1 cellular context compared by ENCODE assay signal in genomic region chr10:94983555-94983954, GRCh38.
TF ChIP-seq lines count a peak whose summit lies in the region.

No MANE protein-coding gene starts in this region.

TF ChIP-seq in GM23338, 12 proteins besides CTCF, POLR2A, EP300 and RAD21 (continued from another document):
- TF ChIP-seq ZNF462 (CRISPR knock-in tag; IDR thresholded peaks at IDR 0.05), result no peak
- TF ChIP-seq REST (IDR thresholded peaks at IDR 0.05; ENCODE audit: unreplicated experiment), result no peak
- no peak for TF ChIP-seq JUNB (IDR thresholded peaks at IDR 0.05; ENCODE audit: unreplicated experiment)
- TF ChIP-seq EZH2 (IDR thresholded peaks at IDR 0.05; ENCODE audit: low read depth, unreplicated experiment), result no peak
